ENCODE assay signal across 1 cellular context in genomic region chr10:22436526-22436892, GRCh38.
TF ChIP-seq lines count a peak whose summit lies in the region.

No MANE protein-coding gene starts in this region.

TF ChIP-seq in liver, 16 proteins besides CTCF, POLR2A, EP300 and RAD21 (continued from another document):
- TF ChIP-seq REST (IDR thresholded peaks at IDR 0.05) = no peak
- no peak for TF ChIP-seq YY1 (IDR thresholded peaks at IDR 0.05)
- TF ChIP-seq ZBTB33 (IDR thresholded peaks at IDR 0.05) = no peak
- TF ChIP-seq TAF1 (conservative IDR thresholded peaks at IDR 0.05) = no peak
- no peak for TF ChIP-seq JUND (IDR thresholded peaks at IDR 0.05)
- no peak for TF ChIP-seq EGR1 (IDR thresholded peaks at IDR 0.05; ENCODE audit: low read depth in 2 of 2)
- TF ChIP-seq ATF3 (IDR thresholded peaks at IDR 0.05) = no peak
- no peak for TF ChIP-seq NR2F2 (IDR thresholded peaks at IDR 0.05)
TF ChIP-seq in liver: peak in this region for 0.
